8 cellular contexts compared by ENCODE assay signal in the genomic region with DNA sequence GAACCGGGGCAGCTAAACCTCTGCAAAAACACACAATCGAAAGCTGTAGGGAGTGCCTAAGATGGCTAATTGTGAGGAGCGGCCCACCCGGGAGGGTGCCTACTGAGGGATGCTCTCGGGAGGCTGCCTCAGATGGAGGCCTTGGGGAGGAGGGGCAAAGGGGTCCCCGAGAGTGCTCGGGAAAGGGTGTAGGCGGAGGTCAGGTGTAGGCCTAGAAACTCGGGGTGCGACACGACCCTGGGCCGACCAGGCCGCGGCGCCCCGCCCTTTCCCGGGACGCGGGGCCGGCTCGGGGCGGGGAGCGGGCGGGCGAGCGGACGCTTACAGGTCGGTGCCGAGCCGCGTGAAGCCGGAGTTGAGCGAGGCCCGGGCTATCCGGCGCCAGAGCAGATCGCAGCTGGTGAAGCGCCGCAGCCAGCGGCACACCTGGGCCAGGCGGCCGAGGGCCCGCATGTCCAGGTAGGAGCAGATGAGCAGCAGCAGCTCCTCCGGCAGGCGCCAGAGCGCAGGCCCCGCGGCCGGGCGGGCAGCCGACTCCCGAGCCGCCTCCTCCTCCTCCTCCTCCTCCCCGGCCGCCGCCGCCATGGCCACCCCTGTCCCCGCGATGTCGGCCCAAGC.
DNase-seq lines count a peak whose midpoint lies in the region; ATAC-seq and TF ChIP-seq lines count a peak whose summit lies in the region.

No MANE protein-coding gene starts in this region.

- peak; percentile 46 for TF ChIP-seq EP300 in Ishikawa (IDR thresholded peaks at IDR 0.05; ENCODE audit: borderline replicate concordance)

- in situ Hi-C loops in T47D (cut with HindIII; ENCODE audit: low pct_unique_long_range_greater_than_20kb, low sequenced_read_pairs) = no loop called here

- peak; percentile 54 for ATAC-seq in GM21529 (IDR thresholded peaks at IDR 0.05; ENCODE audit: unreplicated experiment)

- DNase-seq in ELR (ENCODE audit: low read depth) (peak; percentile 69), UCSD-AML1 (lab: John Stamatoyannopoulos, UW; ENCODE audit: unreplicated experiment) (peak; percentile 69), T47D (ENCODE audit: low read depth in 1 of 2, low spot score in 1 of 2) (peak; percentile 60 to 72), inferior parietal cortex (ENCODE audit: extremely low spot score) (peak; percentile 50), NCI-H1105 (lab: John Stamatoyannopoulos, UW) (no peak)
- peak; percentile 27 to 54 (median 37) for DNase-seq in stimulated activated CD4-positive, alpha-beta T cell treated with anti-CD3 and anti-CD28 coated beads, Interleukin-12 subunit alpha, Interleukin-12 subunit beta, amount 100 ng/mL, for 48 hours (ENCODE audit: low read depth in 2 of 3, low spot score in 1 of 3)

- no peak for TF ChIP-seq RAD21 in Ishikawa (IDR thresholded peaks at IDR 0.05; ENCODE audit: low read depth)

TF ChIP-seq in Ishikawa, 13 proteins besides CTCF, POLR2A, EP300 and RAD21:
- TF ChIP-seq YY1 (IDR thresholded peaks at IDR 0.05; ENCODE audit: low read depth) (peak; percentile 49), TCF12 (IDR thresholded peaks at IDR 0.05; ENCODE audit: low read depth) (peak; percentile 27; the same call in 1 of the 2 replicates), TEAD4 (IDR thresholded peaks at IDR 0.05) (no peak), CEBPB (IDR thresholded peaks at IDR 0.05) (no peak; the same call in 1 of the 2 replicates), FOXM1 (IDR thresholded peaks at IDR 0.05; ENCODE audit: borderline replicate concordance, low read depth) (no peak), TAF1 (IDR thresholded peaks at IDR 0.05; ENCODE audit: low read depth) (peak; percentile 72), CREB1 (IDR thresholded peaks at IDR 0.05; ENCODE audit: low read depth) (no peak), EGR1 (IDR thresholded peaks at IDR 0.05) (peak; percentile 16), ZBTB7A (IDR thresholded peaks at IDR 0.05; ENCODE audit: low read depth) (peak; percentile 74; the same call in 1 of the 2 replicates), NFIC (IDR thresholded peaks at IDR 0.05) (no peak)
- TF ChIP-seq, protein P1, sequence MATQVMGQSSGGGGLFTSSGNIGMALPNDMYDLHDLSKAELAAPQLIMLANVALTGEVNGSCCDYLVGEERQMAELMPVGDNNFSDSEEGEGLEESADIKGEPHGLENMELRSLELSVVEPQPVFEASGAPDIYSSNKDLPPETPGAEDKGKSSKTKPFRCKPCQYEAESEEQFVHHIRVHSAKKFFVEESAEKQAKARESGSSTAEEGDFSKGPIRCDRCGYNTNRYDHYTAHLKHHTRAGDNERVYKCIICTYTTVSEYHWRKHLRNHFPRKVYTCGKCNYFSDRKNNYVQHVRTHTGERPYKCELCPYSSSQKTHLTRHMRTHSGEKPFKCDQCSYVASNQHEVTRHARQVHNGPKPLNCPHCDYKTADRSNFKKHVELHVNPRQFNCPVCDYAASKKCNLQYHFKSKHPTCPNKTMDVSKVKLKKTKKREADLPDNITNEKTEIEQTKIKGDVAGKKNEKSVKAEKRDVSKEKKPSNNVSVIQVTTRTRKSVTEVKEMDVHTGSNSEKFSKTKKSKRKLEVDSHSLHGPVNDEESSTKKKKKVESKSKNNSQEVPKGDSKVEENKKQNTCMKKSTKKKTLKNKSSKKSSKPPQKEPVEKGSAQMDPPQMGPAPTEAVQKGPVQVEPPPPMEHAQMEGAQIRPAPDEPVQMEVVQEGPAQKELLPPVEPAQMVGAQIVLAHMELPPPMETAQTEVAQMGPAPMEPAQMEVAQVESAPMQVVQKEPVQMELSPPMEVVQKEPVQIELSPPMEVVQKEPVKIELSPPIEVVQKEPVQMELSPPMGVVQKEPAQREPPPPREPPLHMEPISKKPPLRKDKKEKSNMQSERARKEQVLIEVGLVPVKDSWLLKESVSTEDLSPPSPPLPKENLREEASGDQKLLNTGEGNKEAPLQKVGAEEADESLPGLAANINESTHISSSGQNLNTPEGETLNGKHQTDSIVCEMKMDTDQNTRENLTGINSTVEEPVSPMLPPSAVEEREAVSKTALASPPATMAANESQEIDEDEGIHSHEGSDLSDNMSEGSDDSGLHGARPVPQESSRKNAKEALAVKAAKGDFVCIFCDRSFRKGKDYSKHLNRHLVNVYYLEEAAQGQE (IDR thresholded peaks at IDR 0.05; ENCODE audit: low read depth) = no peak
- TF ChIP-seq, protein P2, sequence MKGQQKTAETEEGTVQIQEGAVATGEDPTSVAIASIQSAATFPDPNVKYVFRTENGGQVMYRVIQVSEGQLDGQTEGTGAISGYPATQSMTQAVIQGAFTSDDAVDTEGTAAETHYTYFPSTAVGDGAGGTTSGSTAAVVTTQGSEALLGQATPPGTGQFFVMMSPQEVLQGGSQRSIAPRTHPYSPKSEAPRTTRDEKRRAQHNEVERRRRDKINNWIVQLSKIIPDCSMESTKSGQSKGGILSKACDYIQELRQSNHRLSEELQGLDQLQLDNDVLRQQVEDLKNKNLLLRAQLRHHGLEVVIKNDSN (IDR thresholded peaks at IDR 0.05) = peak; percentile 45
- TF ChIP-seq, protein P3, sequence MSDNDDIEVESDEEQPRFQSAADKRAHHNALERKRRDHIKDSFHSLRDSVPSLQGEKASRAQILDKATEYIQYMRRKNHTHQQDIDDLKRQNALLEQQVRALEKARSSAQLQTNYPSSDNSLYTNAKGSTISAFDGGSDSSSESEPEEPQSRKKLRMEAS (IDR thresholded peaks at IDR 0.05) = peak; percentile 54
